In genomic region chr13:86792153-86792651, GRCh38 we compare ENCODE assay signal across 2 cellular contexts.
TF ChIP-seq lines count a peak whose summit lies in the region.

No MANE protein-coding gene starts in this region.

TF ChIP-seq in SK-N-SH, 30 proteins besides CTCF, POLR2A, EP300 and RAD21 (continued from another document):
- TF ChIP-seq ZBTB33 (IDR thresholded peaks at IDR 0.05; ENCODE audit: borderline replicate concordance, low read depth) (no peak), CHD2 (IDR thresholded peaks at IDR 0.05; ENCODE audit: low read length, partially characterized antibody) (no peak), YY1 (IDR thresholded peaks at IDR 0.05; ENCODE audit: low read depth) (no peak), POLR2AphosphoS5 (IDR thresholded peaks at IDR 0.05; ENCODE audit: low read depth, low read length) (no peak), NRF1 (IDR thresholded peaks at IDR 0.05; ENCODE audit: low read depth, low read length) (no peak), TEAD4 (IDR thresholded peaks at IDR 0.05; ENCODE audit: borderline replicate concordance, insufficient read depth) (no peak), RCOR1 (IDR thresholded peaks at IDR 0.05; ENCODE audit: low read length) (no peak), JUND (IDR thresholded peaks at IDR 0.05) (no peak), SIN3A (IDR thresholded peaks at IDR 0.05; ENCODE audit: borderline replicate concordance, low read depth, low read length) (no peak), MEF2A (IDR thresholded peaks at IDR 0.05; ENCODE audit: borderline replicate concordance, low read depth) (no peak), MXI1 (IDR thresholded peaks at IDR 0.05; ENCODE audit: low read depth, low read length) (no peak), REST (IDR thresholded peaks at IDR 0.05; ENCODE audit: low read depth, low read length) (no peak), GABPA (IDR thresholded peaks at IDR 0.05; ENCODE audit: low read depth) (no peak), ELF1 (IDR thresholded peaks at IDR 0.05) (no peak), TCF12 (IDR thresholded peaks at IDR 0.05) (no peak)

TF ChIP-seq in SK-N-SH treated with all-trans-retinoic acid at 6 μM for 48 hours, 23 proteins besides CTCF, POLR2A, EP300 and RAD21 (continued from another document):
- TF ChIP-seq PATZ1 (CRISPR knock-in tag; IDR thresholded peaks at IDR 0.05; ENCODE audit: borderline replicate concordance) (no peak), BACH2 (CRISPR knock-in tag; IDR thresholded peaks at IDR 0.05; ENCODE audit: borderline replicate concordance) (no peak), RARB (CRISPR knock-in tag; IDR thresholded peaks at IDR 0.05) (no peak), ESRRG (CRISPR knock-in tag; IDR thresholded peaks at IDR 0.05) (no peak), CSRNP3 (CRISPR knock-in tag; IDR thresholded peaks at IDR 0.05) (no peak), TSHZ2 (CRISPR knock-in tag; IDR thresholded peaks at IDR 0.05) (no peak), ZFP3 (CRISPR knock-in tag; IDR thresholded peaks at IDR 0.05) (no peak)
